Comparison of ENCODE assay signal across 8 cellular contexts in the genomic region with DNA sequence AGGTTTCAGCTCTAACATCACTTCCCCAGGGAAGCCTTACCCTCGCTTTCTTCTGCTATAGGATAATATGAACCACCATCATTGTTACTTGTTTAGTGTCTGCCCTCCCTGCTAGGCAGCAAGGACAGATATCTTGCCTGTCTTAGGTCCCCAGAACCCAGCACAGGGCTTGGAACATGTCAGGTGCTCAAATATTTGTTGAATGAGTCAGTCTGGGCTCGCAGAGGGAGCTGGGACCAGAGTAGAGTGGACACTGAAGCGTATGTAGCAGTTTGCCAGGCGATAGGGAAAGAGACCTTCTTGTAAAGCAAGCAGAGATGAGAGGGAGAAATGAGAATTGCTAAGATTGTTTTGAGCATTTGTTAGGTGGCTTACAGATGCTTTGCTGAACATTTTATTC. TPM values are rescaled to one million over a fixed set of nuclear protein-coding genes. Genes with fewer than 3 reads are reported as not detected.
DNase-seq lines count a peak whose midpoint lies in the region; ATAC-seq and TF ChIP-seq lines count a peak whose summit lies in the region.

No MANE protein-coding gene starts in this region.

- H3K27ac Mint-ChIP-seq in progenitor cell of endocrine pancreas, result peak overlapping the region; percentile 99

- H3K9me3 Mint-ChIP-seq in progenitor cell of endocrine pancreas (ENCODE audit: low read depth), result no peaks in the 10 kb centered on the region

- no peak for TF ChIP-seq CTCF in progenitor cell of endocrine pancreas (IDR thresholded peaks at IDR 0.05; ENCODE audit: unreplicated experiment)

- H3K36me3 Mint-ChIP-seq in progenitor cell of endocrine pancreas (ENCODE audit: insufficient read depth), result peaks cover 5% of the 10 kb centered on the region

- no peak for ATAC-seq in activated CD4-positive, CD25-positive, alpha-beta regulatory T cell treated with anti-CD3 and anti-CD28 coated beads, Interleukin-2, amount 50 U/mL, for 24 hours
- ATAC-seq in GM21723 (IDR thresholded peaks at IDR 0.05; ENCODE audit: unreplicated experiment), result no peak

- peak overlapping the region; percentile 1 for H3K4me3 Mint-ChIP-seq in progenitor cell of endocrine pancreas (ENCODE audit: low read depth)

- DNase-seq in H4 (ENCODE audit: low spot score) (peak; percentile 31), RPMI7951 (ENCODE audit: low read depth) (peak; percentile 74), foreskin melanocyte (peak; percentile 7), progenitor cell of endocrine pancreas (ENCODE audit: low spot score, unreplicated experiment) (no peak), occipital lobe (lab: John Stamatoyannopoulos, UW) (no peak), nucleus accumbens (lab: John Stamatoyannopoulos, UW) (no peak)

- H3K4me1 Mint-ChIP-seq in progenitor cell of endocrine pancreas (ENCODE audit: low read depth), result peaks cover 12% of the 10 kb centered on the region

- no peaks in the 10 kb centered on the region for H3K27me3 Mint-ChIP-seq in progenitor cell of endocrine pancreas

RNA-seq across cellular contexts. Expression of a gene that starts 11.7 kb away (rescaled TPM):
- 32.6 and 47.7 TPM in 2 replicates for total RNA-seq in H4 (2014; rRNA removed; shearing (Covaris generic))
- 77.3 and 112 TPM in 2 replicates for total RNA-seq in RPMI7951 (2014; rRNA removed; shearing (Covaris generic))
- total RNA-seq in progenitor cell of endocrine pancreas, result 15.2 and 16.3 TPM in 2 replicates
- total RNA-seq in occipital lobe, result 24.5 TPM

RNA-seq across cellular contexts. Expression of a gene that starts 12.1 kb away (rescaled TPM):
- total RNA-seq in H4 (2014; rRNA removed; shearing (Covaris generic)), result 28.5 and 28.9 TPM in 2 replicates
- total RNA-seq in RPMI7951 (2014; rRNA removed; shearing (Covaris generic)), result 36.8 and 59.3 TPM in 2 replicates
- total RNA-seq in progenitor cell of endocrine pancreas, result 15.4 and 17.0 TPM in 2 replicates
- total RNA-seq in occipital lobe, result 14.8 TPM

RNA-seq across cellular contexts. Expression of a gene that starts 17.9 kb away (rescaled TPM):
- not detected in 2 replicates for total RNA-seq in H4 (2014; rRNA removed; shearing (Covaris generic))
- total RNA-seq in RPMI7951 (2014; rRNA removed; shearing (Covaris generic)), result not detected in 2 replicates
- total RNA-seq in progenitor cell of endocrine pancreas (4.4 and 4.6 TPM in 2 replicates), occipital lobe (0.16 TPM)

RNA-seq across cellular contexts. Expression of a gene that starts 30.4 kb away (rescaled TPM):
- total RNA-seq in H4 (2014; rRNA removed; shearing (Covaris generic)), result 36.7 and 52.1 TPM in 2 replicates
- total RNA-seq in RPMI7951 (2014; rRNA removed; shearing (Covaris generic)), result 66.4 and 66.9 TPM in 2 replicates
- 51.3 and 54.1 TPM in 2 replicates for total RNA-seq in progenitor cell of endocrine pancreas
- 14.5 TPM for total RNA-seq in occipital lobe

RNA-seq across cellular contexts. Expression of a gene that starts 33.0 kb away (rescaled TPM):
- total RNA-seq in H4 (2014; rRNA removed; shearing (Covaris generic)), result 0.08 and 0.97 TPM in 2 replicates
- 2.4 and 4.8 TPM in 2 replicates for total RNA-seq in RPMI7951 (2014; rRNA removed; shearing (Covaris generic))
- 12.8 and 14.3 TPM in 2 replicates for total RNA-seq in progenitor cell of endocrine pancreas
- 9.4 TPM for total RNA-seq in occipital lobe

Comparison
In these comparisons a context has a peak if more than half of its experiments do, and no peak if none do; other contexts are left out.
1. DNase-seq: peak in H4 (single experiment), RPMI7951 (single experiment) and foreskin melanocyte (single experiment); none in progenitor cell of endocrine pancreas (single experiment), occipital lobe (single experiment) and nucleus accumbens (0 of 56).